ENCODE assay signal across 1 cellular context in the genomic region with DNA sequence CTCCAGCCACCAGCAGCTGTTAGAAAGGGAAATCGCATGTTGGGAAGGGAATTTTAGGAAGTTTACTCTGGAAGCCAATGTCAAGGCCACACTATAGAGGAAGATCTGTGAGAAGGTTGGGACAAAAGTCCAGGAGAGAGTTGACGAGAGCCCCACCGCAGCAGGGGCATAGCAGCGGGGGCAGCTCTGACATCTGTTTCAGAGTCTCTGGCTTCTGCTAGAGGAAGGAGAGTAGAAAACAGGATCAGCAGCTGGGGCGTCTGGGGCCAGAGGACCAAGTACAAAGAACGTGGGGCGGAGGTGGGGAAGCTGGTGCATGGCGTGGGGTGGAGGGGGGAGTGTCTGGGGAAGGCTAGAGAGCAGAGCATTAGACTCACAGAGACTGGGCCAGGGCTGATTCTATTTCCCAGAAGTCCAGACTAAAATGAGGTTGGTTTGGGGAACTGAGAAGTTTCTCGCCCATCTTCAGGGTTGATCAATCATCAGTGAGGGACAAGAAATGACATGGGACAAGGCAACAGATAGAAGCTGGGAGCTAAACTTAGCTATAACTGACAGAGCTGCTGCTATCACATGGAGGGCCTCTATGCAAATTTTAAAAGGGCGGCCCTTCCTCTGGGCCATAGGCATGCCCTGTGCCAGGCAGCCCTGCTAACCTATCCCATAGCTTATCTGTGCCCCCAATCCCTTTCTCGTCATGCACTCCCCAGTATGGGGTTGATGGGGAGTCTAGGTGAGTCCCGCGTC.
A peak's percentile ranks its signal among the peaks of the same experiment; 100 is the strongest.
TF ChIP-seq lines count a peak whose summit lies in the region.

No MANE protein-coding gene starts in this region.

TF ChIP-seq in HepG2, 621 proteins besides CTCF, POLR2A, EP300 and RAD21 (continued from another document and continues in another):
- TF ChIP-seq, protein P1, sequence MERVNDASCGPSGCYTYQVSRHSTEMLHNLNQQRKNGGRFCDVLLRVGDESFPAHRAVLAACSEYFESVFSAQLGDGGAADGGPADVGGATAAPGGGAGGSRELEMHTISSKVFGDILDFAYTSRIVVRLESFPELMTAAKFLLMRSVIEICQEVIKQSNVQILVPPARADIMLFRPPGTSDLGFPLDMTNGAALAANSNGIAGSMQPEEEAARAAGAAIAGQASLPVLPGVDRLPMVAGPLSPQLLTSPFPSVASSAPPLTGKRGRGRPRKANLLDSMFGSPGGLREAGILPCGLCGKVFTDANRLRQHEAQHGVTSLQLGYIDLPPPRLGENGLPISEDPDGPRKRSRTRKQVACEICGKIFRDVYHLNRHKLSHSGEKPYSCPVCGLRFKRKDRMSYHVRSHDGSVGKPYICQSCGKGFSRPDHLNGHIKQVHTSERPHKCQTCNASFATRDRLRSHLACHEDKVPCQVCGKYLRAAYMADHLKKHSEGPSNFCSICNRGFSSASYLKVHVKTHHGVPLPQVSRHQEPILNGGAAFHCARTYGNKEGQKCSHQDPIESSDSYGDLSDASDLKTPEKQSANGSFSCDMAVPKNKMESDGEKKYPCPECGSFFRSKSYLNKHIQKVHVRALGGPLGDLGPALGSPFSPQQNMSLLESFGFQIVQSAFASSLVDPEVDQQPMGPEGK (CRISPR knock-in tag; IDR thresholded peaks at IDR 0.05) = peak; percentile 87
- TF ChIP-seq KDM5B (CRISPR knock-in tag; IDR thresholded peaks at IDR 0.05; ENCODE audit: borderline replicate concordance) (0 out of 2 replicates have a peak, but pooled peaks have one; percentile 49), TSC22D2 (CRISPR knock-in tag; IDR thresholded peaks at IDR 0.05; ENCODE audit: borderline replicate concordance) (no peak), ZNF605 (CRISPR knock-in tag; IDR thresholded peaks at IDR 0.05) (no peak), ETV5 (CRISPR knock-in tag; IDR thresholded peaks at IDR 0.05; ENCODE audit: borderline replicate concordance) (peak; percentile 64; the same call in 1 of the 2 replicates), ZBTB3 (CRISPR knock-in tag; IDR thresholded peaks at IDR 0.05; ENCODE audit: borderline replicate concordance, low read depth) (no peak), KDM2A (CRISPR knock-in tag; IDR thresholded peaks at IDR 0.05; ENCODE audit: borderline replicate concordance, low read depth) (0 out of 2 replicates have a peak, but pooled peaks have one; percentile 3), ZNF660 (CRISPR knock-in tag; IDR thresholded peaks at IDR 0.05; ENCODE audit: borderline replicate concordance, low read depth) (no peak), FOXK2 (IDR thresholded peaks at IDR 0.05) (no peak), RXRA (CRISPR knock-in tag; IDR thresholded peaks at IDR 0.05) (peak; percentile 21; the same call in 1 of the 2 replicates), ZNF552 (CRISPR knock-in tag; IDR thresholded peaks at IDR 0.05; ENCODE audit: borderline replicate concordance) (no peak), ZNF546 (CRISPR knock-in tag; conservative IDR thresholded peaks at IDR 0.05) (no peak), BORCS8-MEF2B (CRISPR knock-in tag; IDR thresholded peaks at IDR 0.05) (no peak), NFRKB (IDR thresholded peaks at IDR 0.05) (no peak), ZFY (CRISPR knock-in tag; IDR thresholded peaks at IDR 0.05) (no peak), JUNB (CRISPR knock-in tag; IDR thresholded peaks at IDR 0.05; ENCODE audit: borderline replicate concordance) (no peak), GTF2F1 (IDR thresholded peaks at IDR 0.05; ENCODE audit: low read length) (no peak), ATF1 (CRISPR knock-in tag; IDR thresholded peaks at IDR 0.05) (no peak), ZNF564 (CRISPR knock-in tag; IDR thresholded peaks at IDR 0.05) (no peak), EHMT2 (IDR thresholded peaks at IDR 0.05; ENCODE audit: borderline replicate concordance, low read depth, low read length) (no peak), ZNF549 (CRISPR knock-in tag; IDR thresholded peaks at IDR 0.05) (no peak), ZNF607 (CRISPR knock-in tag; IDR thresholded peaks at IDR 0.05; ENCODE audit: borderline replicate concordance) (no peak), YY1 (IDR thresholded peaks at IDR 0.05; ENCODE audit: insufficient read depth, insufficient replicate concordance, low read depth, low read length) (peak; percentile 45), ZNF326 (CRISPR knock-in tag; IDR thresholded peaks at IDR 0.05; ENCODE audit: borderline replicate concordance) (no peak), ZNF30 (CRISPR knock-in tag; IDR thresholded peaks at IDR 0.05) (no peak)
- TF ChIP-seq, protein P2, sequence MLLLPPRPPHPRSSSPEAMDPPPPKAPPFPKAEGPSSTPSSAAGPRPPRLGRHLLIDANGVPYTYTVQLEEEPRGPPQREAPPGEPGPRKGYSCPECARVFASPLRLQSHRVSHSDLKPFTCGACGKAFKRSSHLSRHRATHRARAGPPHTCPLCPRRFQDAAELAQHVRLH (CRISPR knock-in tag; IDR thresholded peaks at IDR 0.05; ENCODE audit: borderline replicate concordance, low read depth) = 0 out of 2 replicates have a peak, but pooled peaks have one; percentile 13
- TF ChIP-seq, protein P3, sequence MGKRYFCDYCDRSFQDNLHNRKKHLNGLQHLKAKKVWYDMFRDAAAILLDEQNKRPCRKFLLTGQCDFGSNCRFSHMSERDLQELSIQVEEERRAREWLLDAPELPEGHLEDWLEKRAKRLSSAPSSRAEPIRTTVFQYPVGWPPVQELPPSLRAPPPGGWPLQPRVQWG (CRISPR knock-in tag; IDR thresholded peaks at IDR 0.05; ENCODE audit: borderline replicate concordance, low read depth) = no peak
- TF ChIP-seq, protein P4, sequence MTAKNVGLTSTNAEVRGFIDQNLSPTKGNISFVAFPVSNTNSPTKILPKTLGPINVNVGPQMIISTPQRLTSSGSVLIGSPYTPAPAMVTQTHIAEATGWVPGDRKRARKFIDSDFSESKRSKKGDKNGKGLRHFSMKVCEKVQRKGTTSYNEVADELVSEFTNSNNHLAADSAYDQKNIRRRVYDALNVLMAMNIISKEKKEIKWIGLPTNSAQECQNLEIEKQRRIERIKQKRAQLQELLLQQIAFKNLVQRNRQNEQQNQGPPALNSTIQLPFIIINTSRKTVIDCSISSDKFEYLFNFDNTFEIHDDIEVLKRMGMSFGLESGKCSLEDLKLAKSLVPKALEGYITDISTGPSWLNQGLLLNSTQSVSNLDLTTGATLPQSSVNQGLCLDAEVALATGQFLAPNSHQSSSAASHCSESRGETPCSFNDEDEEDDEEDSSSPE (CRISPR knock-in tag; IDR thresholded peaks at IDR 0.05) = no peak
- TF ChIP-seq, protein P5, sequence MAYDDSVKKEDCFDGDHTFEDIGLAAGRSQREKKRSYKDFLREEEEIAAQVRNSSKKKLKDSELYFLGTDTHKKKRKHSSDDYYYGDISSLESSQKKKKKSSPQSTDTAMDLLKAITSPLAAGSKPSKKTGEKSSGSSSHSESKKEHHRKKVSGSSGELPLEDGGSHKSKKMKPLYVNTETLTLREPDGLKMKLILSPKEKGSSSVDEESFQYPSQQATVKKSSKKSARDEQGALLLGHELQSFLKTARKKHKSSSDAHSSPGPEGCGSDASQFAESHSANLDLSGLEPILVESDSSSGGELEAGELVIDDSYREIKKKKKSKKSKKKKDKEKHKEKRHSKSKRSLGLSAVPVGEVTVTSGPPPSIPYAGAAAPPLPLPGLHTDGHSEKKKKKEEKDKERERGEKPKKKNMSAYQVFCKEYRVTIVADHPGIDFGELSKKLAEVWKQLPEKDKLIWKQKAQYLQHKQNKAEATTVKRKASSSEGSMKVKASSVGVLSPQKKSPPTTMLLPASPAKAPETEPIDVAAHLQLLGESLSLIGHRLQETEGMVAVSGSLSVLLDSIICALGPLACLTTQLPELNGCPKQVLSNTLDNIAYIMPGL (CRISPR knock-in tag; IDR thresholded peaks at IDR 0.05; ENCODE audit: borderline replicate concordance in 1 of 2, low read depth in 1 of 2) = peak in 1 of 2 experiments; percentile 31; a peak in 1 of 4 replicates
- TF ChIP-seq, protein P6, sequence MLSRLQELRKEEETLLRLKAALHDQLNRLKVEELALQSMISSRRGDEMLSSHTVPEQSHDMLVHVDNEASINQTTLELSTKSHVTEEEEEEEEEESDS (CRISPR knock-in tag; IDR thresholded peaks at IDR 0.05; ENCODE audit: borderline replicate concordance) = no peak
- TF ChIP-seq, protein P7, sequence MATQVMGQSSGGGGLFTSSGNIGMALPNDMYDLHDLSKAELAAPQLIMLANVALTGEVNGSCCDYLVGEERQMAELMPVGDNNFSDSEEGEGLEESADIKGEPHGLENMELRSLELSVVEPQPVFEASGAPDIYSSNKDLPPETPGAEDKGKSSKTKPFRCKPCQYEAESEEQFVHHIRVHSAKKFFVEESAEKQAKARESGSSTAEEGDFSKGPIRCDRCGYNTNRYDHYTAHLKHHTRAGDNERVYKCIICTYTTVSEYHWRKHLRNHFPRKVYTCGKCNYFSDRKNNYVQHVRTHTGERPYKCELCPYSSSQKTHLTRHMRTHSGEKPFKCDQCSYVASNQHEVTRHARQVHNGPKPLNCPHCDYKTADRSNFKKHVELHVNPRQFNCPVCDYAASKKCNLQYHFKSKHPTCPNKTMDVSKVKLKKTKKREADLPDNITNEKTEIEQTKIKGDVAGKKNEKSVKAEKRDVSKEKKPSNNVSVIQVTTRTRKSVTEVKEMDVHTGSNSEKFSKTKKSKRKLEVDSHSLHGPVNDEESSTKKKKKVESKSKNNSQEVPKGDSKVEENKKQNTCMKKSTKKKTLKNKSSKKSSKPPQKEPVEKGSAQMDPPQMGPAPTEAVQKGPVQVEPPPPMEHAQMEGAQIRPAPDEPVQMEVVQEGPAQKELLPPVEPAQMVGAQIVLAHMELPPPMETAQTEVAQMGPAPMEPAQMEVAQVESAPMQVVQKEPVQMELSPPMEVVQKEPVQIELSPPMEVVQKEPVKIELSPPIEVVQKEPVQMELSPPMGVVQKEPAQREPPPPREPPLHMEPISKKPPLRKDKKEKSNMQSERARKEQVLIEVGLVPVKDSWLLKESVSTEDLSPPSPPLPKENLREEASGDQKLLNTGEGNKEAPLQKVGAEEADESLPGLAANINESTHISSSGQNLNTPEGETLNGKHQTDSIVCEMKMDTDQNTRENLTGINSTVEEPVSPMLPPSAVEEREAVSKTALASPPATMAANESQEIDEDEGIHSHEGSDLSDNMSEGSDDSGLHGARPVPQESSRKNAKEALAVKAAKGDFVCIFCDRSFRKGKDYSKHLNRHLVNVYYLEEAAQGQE (IDR thresholded peaks at IDR 0.05; ENCODE audit: borderline replicate concordance in 1 of 2, low read depth in 1 of 2, low read length in 2 of 2) = peak in 1 of 2 experiments; percentile 55; a peak in 1 of 4 replicates
- TF ChIP-seq, protein P8, sequence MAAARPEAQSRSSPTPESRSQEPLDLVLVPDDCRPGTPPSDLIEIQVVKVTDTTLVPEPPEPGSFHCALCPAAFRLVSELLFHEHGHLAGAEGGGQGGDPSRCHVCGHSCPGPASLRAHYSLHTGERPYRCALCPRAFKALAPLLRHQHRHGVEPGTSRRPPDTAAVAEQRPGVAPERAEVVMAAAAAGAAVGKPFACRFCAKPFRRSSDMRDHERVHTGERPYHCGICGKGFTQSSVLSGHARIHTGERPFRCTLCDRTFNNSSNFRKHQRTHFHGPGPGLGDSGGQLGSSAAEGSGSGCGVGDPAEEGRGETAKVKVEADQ (CRISPR knock-in tag; IDR thresholded peaks at IDR 0.05; ENCODE audit: borderline replicate concordance) = no peak
- TF ChIP-seq, protein P9, sequence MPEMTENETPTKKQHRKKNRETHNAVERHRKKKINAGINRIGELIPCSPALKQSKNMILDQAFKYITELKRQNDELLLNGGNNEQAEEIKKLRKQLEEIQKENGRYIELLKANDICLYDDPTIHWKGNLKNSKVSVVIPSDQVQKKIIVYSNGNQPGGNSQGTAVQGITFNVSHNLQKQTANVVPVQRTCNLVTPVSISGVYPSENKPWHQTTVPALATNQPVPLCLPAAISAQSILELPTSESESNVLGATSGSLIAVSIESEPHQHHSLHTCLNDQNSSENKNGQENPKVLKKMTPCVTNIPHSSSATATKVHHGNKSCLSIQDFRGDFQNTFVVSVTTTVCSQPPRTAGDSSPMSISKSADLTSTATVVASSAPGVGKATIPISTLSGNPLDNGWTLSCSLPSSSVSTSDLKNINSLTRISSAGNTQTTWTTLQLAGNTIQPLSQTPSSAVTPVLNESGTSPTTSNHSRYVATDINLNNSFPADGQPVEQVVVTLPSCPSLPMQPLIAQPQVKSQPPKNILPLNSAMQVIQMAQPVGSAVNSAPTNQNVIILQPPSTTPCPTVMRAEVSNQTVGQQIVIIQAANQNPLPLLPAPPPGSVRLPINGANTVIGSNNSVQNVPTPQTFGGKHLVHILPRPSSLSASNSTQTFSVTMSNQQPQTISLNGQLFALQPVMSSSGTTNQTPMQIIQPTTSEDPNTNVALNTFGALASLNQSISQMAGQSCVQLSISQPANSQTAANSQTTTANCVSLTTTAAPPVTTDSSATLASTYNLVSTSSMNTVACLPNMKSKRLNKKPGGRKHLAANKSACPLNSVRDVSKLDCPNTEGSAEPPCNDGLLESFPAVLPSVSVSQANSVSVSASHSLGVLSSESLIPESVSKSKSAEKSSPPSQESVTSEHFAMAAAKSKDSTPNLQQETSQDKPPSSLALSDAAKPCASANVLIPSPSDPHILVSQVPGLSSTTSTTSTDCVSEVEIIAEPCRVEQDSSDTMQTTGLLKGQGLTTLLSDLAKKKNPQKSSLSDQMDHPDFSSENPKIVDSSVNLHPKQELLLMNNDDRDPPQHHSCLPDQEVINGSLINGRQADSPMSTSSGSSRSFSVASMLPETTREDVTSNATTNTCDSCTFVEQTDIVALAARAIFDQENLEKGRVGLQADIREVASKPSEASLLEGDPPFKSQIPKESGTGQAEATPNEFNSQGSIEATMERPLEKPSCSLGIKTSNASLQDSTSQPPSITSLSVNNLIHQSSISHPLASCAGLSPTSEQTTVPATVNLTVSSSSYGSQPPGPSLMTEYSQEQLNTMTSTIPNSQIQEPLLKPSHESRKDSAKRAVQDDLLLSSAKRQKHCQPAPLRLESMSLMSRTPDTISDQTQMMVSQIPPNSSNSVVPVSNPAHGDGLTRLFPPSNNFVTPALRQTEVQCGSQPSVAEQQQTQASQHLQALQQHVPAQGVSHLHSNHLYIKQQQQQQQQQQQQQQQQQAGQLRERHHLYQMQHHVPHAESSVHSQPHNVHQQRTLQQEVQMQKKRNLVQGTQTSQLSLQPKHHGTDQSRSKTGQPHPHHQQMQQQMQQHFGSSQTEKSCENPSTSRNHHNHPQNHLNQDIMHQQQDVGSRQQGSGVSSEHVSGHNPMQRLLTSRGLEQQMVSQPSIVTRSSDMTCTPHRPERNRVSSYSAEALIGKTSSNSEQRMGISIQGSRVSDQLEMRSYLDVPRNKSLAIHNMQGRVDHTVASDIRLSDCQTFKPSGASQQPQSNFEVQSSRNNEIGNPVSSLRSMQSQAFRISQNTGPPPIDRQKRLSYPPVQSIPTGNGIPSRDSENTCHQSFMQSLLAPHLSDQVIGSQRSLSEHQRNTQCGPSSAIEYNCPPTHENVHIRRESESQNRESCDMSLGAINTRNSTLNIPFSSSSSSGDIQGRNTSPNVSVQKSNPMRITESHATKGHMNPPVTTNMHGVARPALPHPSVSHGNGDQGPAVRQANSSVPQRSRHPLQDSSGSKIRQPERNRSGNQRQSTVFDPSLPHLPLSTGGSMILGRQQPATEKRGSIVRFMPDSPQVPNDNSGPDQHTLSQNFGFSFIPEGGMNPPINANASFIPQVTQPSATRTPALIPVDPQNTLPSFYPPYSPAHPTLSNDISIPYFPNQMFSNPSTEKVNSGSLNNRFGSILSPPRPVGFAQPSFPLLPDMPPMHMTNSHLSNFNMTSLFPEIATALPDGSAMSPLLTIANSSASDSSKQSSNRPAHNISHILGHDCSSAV (CRISPR knock-in tag; IDR thresholded peaks at IDR 0.05; ENCODE audit: borderline replicate concordance) = no peak
